Comparison of ENCODE assay signal across 35 cellular contexts in the genomic region with DNA sequence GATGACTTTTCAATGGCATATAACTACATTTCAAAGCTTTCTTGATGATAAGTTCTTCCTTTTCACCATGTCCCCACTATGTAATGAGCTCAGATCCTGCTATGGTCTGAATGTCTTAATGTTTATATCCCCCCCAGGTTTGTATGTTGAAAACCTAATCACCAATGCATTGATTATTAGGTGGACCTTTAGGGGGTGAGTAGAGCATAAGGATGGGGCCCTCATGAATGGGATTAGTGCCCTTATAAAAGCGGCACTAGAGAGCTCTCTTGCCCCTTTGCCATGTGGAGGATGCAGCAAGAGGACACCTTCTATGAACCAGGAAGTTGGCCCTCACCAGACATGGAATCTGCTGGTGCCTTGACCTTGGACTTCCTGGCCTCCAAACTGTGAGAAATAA.
DNase-seq lines count a peak whose midpoint lies in the region; ATAC-seq, FAIRE-seq and TF ChIP-seq lines count a peak whose summit lies in the region.
"Had no signal": no experiment of that assay in that cellular context is flagged by ENCODE, and none has a peak within 500 bp of the region (broad histone marks: within the 10 kb centered on the region; RNA-seq: fewer than 3 reads in every experiment).

No MANE protein-coding gene starts in this region.

- dilution Hi-C loops in keratinocyte (cut with MboI; ENCODE audit: extremely low pct_ligation_motif_present, low sequenced_read_pairs): no loop called here

- POLR2A ChIA-PET in MCF 10A (lab: Yijun Ruan, JAX) (no interaction called here), HepG2 (lab: Yijun Ruan, JAX) (interaction anchor here (1.2 kb wide), 1 partner anchor 698 kb away, joined by 4 read pairs; a partner anchor contains a TSS)

- BruUV-seq in MCF 10A (replicated peaks; lab: Mats Ljungman, UMichigan) (no TSS peak), HepG2 (replicated peaks; lab: Mats Ljungman, UMichigan) (no TSS peak)

- intact Hi-C loops in breast epithelium (cut with DNase I; ENCODE audit: low total_unique reads) (no loop called here), MCF 10A (cut with micrococcal nuclease) (no loop called here), HepG2 (cut with micrococcal nuclease; ENCODE audit: unreplicated experiment) (no loop called here), right lobe of liver (cut with DNase I) (no loop called here)

- H3K9me3 ChIP-seq in breast epithelium (no peaks in the 10 kb centered on the region), HepG2 (ENCODE audit: low read length) (peaks cover 4% of the 10 kb centered on the region; the same call in 1 of the 2 replicates), right lobe of liver (no peaks in the 10 kb centered on the region), keratinocyte (ENCODE audit: control insufficient read depth, low read depth, low read length) (peaks cover 2% of the 10 kb centered on the region)
- H3K9me3 ChIP-seq: BE2C, BLaER1, Caco-2 had no signal

- in situ Hi-C loops in HepG2 (cut with HindIII; ENCODE audit: extremely low pct_ligation_motif_present, low pct_unique_long_range_greater_than_20kb): no loop called here

- no peaks in the 10 kb centered on the region for H3K4me1 ChIP-seq in breast epithelium
- peaks cover 27% of the 10 kb centered on the region for H3K4me1 ChIP-seq in HepG2 (ENCODE audit: insufficient read depth, low read length)
- no peaks in the 10 kb centered on the region for H3K4me1 ChIP-seq in right lobe of liver
- H3K4me1 ChIP-seq in keratinocyte (ENCODE audit: control insufficient read depth, extremely low read depth, insufficient read depth, low read length): peaks cover 18% of the 10 kb centered on the region
- H3K4me1 ChIP-seq: BE2C had no signal

- H3K9ac ChIP-seq in HepG2 (ENCODE audit: insufficient read depth, low read depth, low read length) (no peak overlapping the region), keratinocyte (ENCODE audit: control insufficient read depth, extremely low read depth, insufficient read depth, low read length) (no peak overlapping the region)
- H3K9ac ChIP-seq: BLaER1; BLaER1 treated with 17β-estradiol and CSF1 and Interleukin-3, amounts not matched to agents 10 nM and 100 nM had no signal

- H3K36me3 ChIP-seq in breast epithelium (no peaks in the 10 kb centered on the region), HepG2 (replicated peaks in 1 of 2; ENCODE audit: control insufficient read depth in 1 of 2, insufficient read depth in 2 of 2, low read length in 2 of 2) (peaks cover 2 to 16% of the 10 kb centered on the region in 2 experiments; a peak in 2 of 5 replicates), right lobe of liver (no peaks in the 10 kb centered on the region), keratinocyte (ENCODE audit: control insufficient read depth in 2 of 2, extremely low read depth in 1 of 2, insufficient read depth in 2 of 2, low read length in 2 of 2) (peaks cover 11 to 18% of the 10 kb centered on the region in 2 experiments)
- H3K36me3 ChIP-seq: BLaER1; BLaER1 treated with 17β-estradiol and CSF1 and Interleukin-3, amounts not matched to agents 10 nM and 100 nM had no signal

- no peak overlapping the region for H3K4me3 Mint-ChIP-seq in MCF 10A (ENCODE audit: unreplicated experiment)
- H3K4me3 Mint-ChIP-seq: B cell; CD14-positive monocyte; CD4-positive, alpha-beta memory T cell; CD4-positive, alpha-beta T cell; CD4-positive, CD25-positive, alpha-beta regulatory T cell; CD8-positive, alpha-beta memory T cell; CD8-positive, alpha-beta T cell had no signal

- WGBS in HepG2 (ENCODE audit: low lambda C conversion rate): 100% methylated on average over 1 of the region's 1 CpG
- 83% methylated on average over 1 of the region's 1 CpG for WGBS in right lobe of liver (ENCODE audit: insufficient coverage, low coverage, low lambda C conversion rate, missing lambda C conversion rate)

- peak overlapping the region; percentile 13 to 38 for H3K27ac ChIP-seq in breast epithelium
- H3K27ac ChIP-seq in HepG2 (ENCODE audit: extremely low read length, insufficient read depth, low read length): no peak overlapping the region
- H3K27ac ChIP-seq in right lobe of liver: no peak overlapping the region
- H3K27ac ChIP-seq in keratinocyte (ENCODE audit: control insufficient read depth, insufficient read depth, low read length): no peak overlapping the region
- H3K27ac ChIP-seq: 22Rv1; A549; BLaER1; BLaER1 treated with 17β-estradiol and CSF1 and Interleukin-3, amounts not matched to agents 10 nM and 100 nM; C4-2B had no signal

- peaks cover 33% of the 10 kb centered on the region for H3K4me1 Mint-ChIP-seq in MCF 10A (ENCODE audit: insufficient read depth, unreplicated experiment)
- H3K4me1 Mint-ChIP-seq: B cell; CD14-positive monocyte; CD4-positive, alpha-beta memory T cell; CD4-positive, CD25-positive, alpha-beta regulatory T cell; CD8-positive, alpha-beta memory T cell had no signal

- no peak for TF ChIP-seq POLR2A in breast epithelium (IDR thresholded peaks at IDR 0.05)
- TF ChIP-seq POLR2A in HepG2 (IDR thresholded peaks at IDR 0.05; ENCODE audit: insufficient read depth in 1 of 2, low read depth in 2 of 2, low read length in 2 of 2): no peak
- TF ChIP-seq POLR2A in right lobe of liver (IDR thresholded peaks at IDR 0.05): no peak

- CTCF ChIA-PET in MCF 10A (lab: Yijun Ruan, JAX): no interaction called here
- CTCF ChIA-PET in HepG2 (lab: Yijun Ruan, JAX; ENCODE audit: low intra/inter-chr PET ratio, low total read pairs): no interaction called here

- H4K20me1 ChIP-seq in HepG2 (ENCODE audit: insufficient read depth, low read length) (no peaks in the 10 kb centered on the region), keratinocyte (ENCODE audit: control insufficient read depth, extremely low read depth, insufficient read depth, low read length) (no peaks in the 10 kb centered on the region)
- H4K20me1 ChIP-seq: BLaER1; BLaER1 treated with 17β-estradiol and CSF1 and Interleukin-3, amounts not matched to agents 10 nM and 100 nM had no signal

- H3K9me3 Mint-ChIP-seq in MCF 10A (ENCODE audit: unreplicated experiment): peaks cover 8% of the 10 kb centered on the region

- H3K4me3 ChIP-seq in breast epithelium (no peak overlapping the region), HepG2 (replicated peaks in 1 of 3; ENCODE audit: insufficient read depth in 1 of 3, low read depth in 2 of 3, low read length in 3 of 3) (no peak overlapping the region), right lobe of liver (no peak overlapping the region), keratinocyte (ENCODE audit: control insufficient read depth in 2 of 3, extremely low read depth in 1 of 3, insufficient read depth in 2 of 3, low read depth in 1 of 3, low read length in 3 of 3) (no peak overlapping the region)
- H3K4me3 ChIP-seq: A549; BLaER1; BLaER1 treated with 17β-estradiol and CSF1 and Interleukin-3, amounts not matched to agents 10 nM and 100 nM had no signal

- TF ChIP-seq RAD21 in HepG2 (CRISPR knock-in tag; IDR thresholded peaks at IDR 0.05): no peak

- H3K4me2 ChIP-seq in HepG2 (ENCODE audit: low read depth, low read length) (no peak overlapping the region), keratinocyte (ENCODE audit: control insufficient read depth, extremely low read depth, insufficient read depth, low read depth, low read length) (no peak overlapping the region)
- H3K4me2 ChIP-seq: A549; BLaER1; BLaER1 treated with 17β-estradiol and CSF1 and Interleukin-3, amounts not matched to agents 10 nM and 100 nM had no signal

- no peak for ATAC-seq in HepG2
- ATAC-seq in right lobe of liver: no peak
- ATAC-seq: A549; CD8-positive, alpha-beta T cell had no signal

- H3K79me2 ChIP-seq in HepG2 (ENCODE audit: insufficient read depth, low read length) (no peaks in the 10 kb centered on the region), keratinocyte (ENCODE audit: control insufficient read depth, insufficient read depth, low read length) (peaks cover 10% of the 10 kb centered on the region)

- no peaks in the 10 kb centered on the region for H3K27me3 ChIP-seq in breast epithelium
- H3K27me3 ChIP-seq in HepG2 (ENCODE audit: control insufficient read depth in 1 of 2, insufficient read depth in 2 of 2, low read length in 2 of 2): no peaks in the 10 kb centered on the region
- no peaks in the 10 kb centered on the region for H3K27me3 ChIP-seq in right lobe of liver
- no peaks in the 10 kb centered on the region for H3K27me3 ChIP-seq in keratinocyte (ENCODE audit: control insufficient read depth, extremely low read depth, insufficient read depth, low read length)
- H3K27me3 ChIP-seq: BE2C; BLaER1; BLaER1 treated with 17β-estradiol and CSF1 and Interleukin-3, amounts not matched to agents 10 nM and 100 nM had no signal

- no peaks in the 10 kb centered on the region for H3K9me1 ChIP-seq in keratinocyte (ENCODE audit: control insufficient read depth, extremely low read depth, insufficient read depth, low read length)

- DNase-seq in breast epithelium (ENCODE audit: low spot score in 2 of 2): no peak
- no peak for DNase-seq in MCF 10A (ENCODE audit: unreplicated experiment)
- no peak for DNase-seq in HepG2 (ENCODE audit: low spot score)
- DNase-seq in right lobe of liver: no peak
- no peak for DNase-seq in keratinocyte (ENCODE audit: low read depth, low spot score)
- no peak for DNase-seq in stimulated activated CD4-positive, alpha-beta T cell treated with anti-CD3 and anti-CD28 coated beads, Interleukin-4, amount 100 ng/mL, for 4 hours
- DNase-seq: 8988T; ACHN; AML-193; BE2C; C1 segment of cervical spinal cord; Caco-2; Calu3; CD4-positive, alpha-beta memory T cell; CD4-positive, alpha-beta T cell; CD4-positive, CD25-positive, alpha-beta regulatory T cell; CD8-positive, alpha-beta memory T cell; CD8-positive, alpha-beta T cell; COR-L47; DMS 273 treated with DMSO at 0.1 percent for 48 hours; DMS153; DMS53; DMS79; DMS79 treated with DMSO at 0.1 percent for 48 hours; DND-41; EL had no signal

- peaks cover 19% of the 10 kb centered on the region for H3K36me3 Mint-ChIP-seq in MCF 10A (ENCODE audit: insufficient read depth, unreplicated experiment)
- H3K36me3 Mint-ChIP-seq: CD14-positive monocyte; CD4-positive, alpha-beta memory T cell; CD4-positive, CD25-positive, alpha-beta regulatory T cell; CD8-positive, alpha-beta memory T cell; CD8-positive, alpha-beta T cell had no signal

- TF ChIP-seq CTCF in breast epithelium (IDR thresholded peaks at IDR 0.05): no peak
- TF ChIP-seq CTCF in MCF 10A (IDR thresholded peaks at IDR 0.05; ENCODE audit: unreplicated experiment): no peak
- TF ChIP-seq CTCF in HepG2 (CRISPR knock-in tag; IDR thresholded peaks at IDR 0.05): no peak
- no peak for TF ChIP-seq CTCF in right lobe of liver (IDR thresholded peaks at IDR 0.05)
- no peak for TF ChIP-seq CTCF in keratinocyte (optimal IDR thresholded peaks at IDR 0.05 in 1 of 3, IDR thresholded peaks at IDR 0.05 in 1 of 3, conservative IDR thresholded peaks at IDR 0.05 in 1 of 3; ENCODE audit: extremely low read depth in 1 of 3, insufficient read depth in 2 of 3, low read length in 3 of 3)

- H3K27me3 Mint-ChIP-seq in MCF 10A (ENCODE audit: insufficient read depth, unreplicated experiment): no peaks in the 10 kb centered on the region

- FAIRE-seq in HepG2 (lab: Jason Lieb, UNC) (no peak), keratinocyte (lab: Jason Lieb, UNC) (peak; percentile 32)
- FAIRE-seq: A204.1, A549, D721Med had no signal

- H2AFZ ChIP-seq in HepG2 (ENCODE audit: low read length): no peak overlapping the region
- no peak overlapping the region for H2AFZ ChIP-seq in keratinocyte (ENCODE audit: control insufficient read depth, low read length)

- H3K27ac Mint-ChIP-seq in MCF 10A (ENCODE audit: low read depth, unreplicated experiment): no peak overlapping the region
- H3K27ac Mint-ChIP-seq: B cell; CD14-positive monocyte; CD4-positive, alpha-beta memory T cell; CD4-positive, alpha-beta T cell; CD4-positive, CD25-positive, alpha-beta regulatory T cell; CD8-positive, alpha-beta memory T cell; CD8-positive, alpha-beta T cell had no signal

- TF ChIP-seq EP300 in HepG2 (IDR thresholded peaks at IDR 0.05; ENCODE audit: low read depth in 2 of 2, low read length in 2 of 2) (no peak), HepG2 (CRISPR knock-in tag; IDR thresholded peaks at IDR 0.05; ENCODE audit: borderline replicate concordance) (no peak)

Comparison
In these comparisons a context has a peak if more than half of its experiments do, and no peak if none do; other contexts are left out.
1. H3K27ac ChIP-seq: peak in breast epithelium (2 of 2); none in HepG2 (single experiment), right lobe of liver (0 of 3) and keratinocyte (single experiment).